ENCODE assay signal across 29 cellular contexts in genomic region chr6:1645466-1646185, GRCh38. TPM values are rescaled to one million over a fixed set of nuclear protein-coding genes. Genes with fewer than 3 reads are reported as not detected.
"Had no signal": no experiment of that assay in that cellular context is flagged by ENCODE, and none has a peak within 500 bp of the region (broad histone marks: within the 10 kb centered on the region; RNA-seq: fewer than 3 reads in every experiment).

No MANE protein-coding gene starts in this region.

- H3K27ac ChIP-seq: coronary artery, esophagus squamous epithelium, foreskin keratinocyte, left lung, parathyroid adenoma, stomach, suprapubic skin, tibial nerve had no signal

- H3K27me3 Mint-ChIP-seq: activated B cell treated with CpG ODN at 0.5 μM for 24 hours; activated CD4-positive, alpha-beta T cell treated with anti-CD3 and anti-CD28 coated beads for 36 hours; activated naive CD8-positive, alpha-beta T cell treated with anti-CD3 and anti-CD28 coated beads, Interleukin-2, amount 10 ng/mL, durations not matched to agents 7 days and 5 days; natural killer cell treated with Interleukin-12 subunit alpha and Interleukin-12 subunit beta and Interleukin-15 and Interleukin-18, amount 100 ng/mL, for 72 hours; stimulated activated memory B cell treated with anti-CD40 and anti-IgM and Interleukin-4, amounts not matched to agents 10 μg/mL and 1 μg/mL and 100 μg/mL, for 72 hours; T-cell had no signal

- FAIRE-seq: small intestine, urothelium cell line had no signal

- ATAC-seq: activated CD4-positive, alpha-beta T cell treated with anti-CD3 and anti-CD28 coated beads for 36 hours; activated T-cell treated with anti-CD3 and anti-CD28 coated beads, Interleukin-2, amount 50 U/mL, for 4 hours; foreskin keratinocyte; left lung; natural killer cell treated with Interleukin-12 subunit alpha and Interleukin-12 subunit beta and Interleukin-15 and Interleukin-18, amount 100 ng/mL, for 72 hours; right cardiac atrium; stimulated activated memory B cell treated with anti-CD40 and anti-IgM and Interleukin-4, amounts not matched to agents 10 μg/mL and 1 μg/mL and 100 μg/mL, for 72 hours; T-cell had no signal

- H3K9me3 ChIP-seq: esophagus squamous epithelium, left lung, stomach, suprapubic skin, tibial nerve had no signal

- DNase-seq: activated B cell treated with CpG ODN at 0.5 μM for 24 hours; activated CD4-positive, alpha-beta T cell treated with anti-CD3 and anti-CD28 coated beads for 36 hours; activated CD4-positive, alpha-beta T cell treated with anti-CD3 and anti-CD28 coated beads, Interleukin-2, amount 50 U/mL, for 4 hours; activated CD8-positive, alpha-beta memory T cell treated with anti-CD3 and anti-CD28 coated beads, Interleukin-2, amount 50 U/mL, for 48 hours; activated naive CD4-positive, alpha-beta T cell; activated naive CD8-positive, alpha-beta T cell treated with anti-CD3 and anti-CD28 coated beads, Interleukin-2, amount 10 ng/mL, durations not matched to agents 7 days and 5 days; activated T-cell treated with anti-CD3 and anti-CD28 coated beads, Interleukin-2, amount 50 U/mL, for 4 hours; amygdala; cerebellar nuclear complex; endodermal cell; esophagus squamous epithelium; foreskin keratinocyte; kidney glomerular epithelial cell; left lung; midbrain; right cardiac atrium; small intestine; stimulated activated CD4-positive, alpha-beta T cell treated with anti-CD3 and anti-CD28 coated beads, Interleukin-2, amount 100 ng/mL, for 24 hours; stomach; T-cell; T-helper 9 cell had no signal

- H3K4me1 ChIP-seq: left lung, tibial nerve had no signal

- H3K36me3 ChIP-seq: esophagus squamous epithelium, left lung, stomach, suprapubic skin, tibial nerve had no signal

- H3K4me3 Mint-ChIP-seq: activated B cell treated with CpG ODN at 0.5 μM for 24 hours; activated CD4-positive, alpha-beta T cell treated with anti-CD3 and anti-CD28 coated beads for 36 hours; activated naive CD8-positive, alpha-beta T cell treated with anti-CD3 and anti-CD28 coated beads, Interleukin-2, amount 10 ng/mL, durations not matched to agents 7 days and 5 days; activated T-cell treated with anti-CD3 and anti-CD28 coated beads, Interleukin-2, amount 50 U/mL, for 4 hours; endodermal cell; natural killer cell treated with Interleukin-12 subunit alpha and Interleukin-12 subunit beta and Interleukin-15 and Interleukin-18, amount 100 ng/mL, for 72 hours; stimulated activated memory B cell treated with anti-CD40 and anti-IgM and Interleukin-4, amounts not matched to agents 10 μg/mL and 1 μg/mL and 100 μg/mL, for 72 hours; T-cell had no signal

- H3K27ac Mint-ChIP-seq: activated B cell treated with CpG ODN at 0.5 μM for 24 hours; activated CD4-positive, alpha-beta T cell treated with anti-CD3 and anti-CD28 coated beads for 36 hours; activated naive CD8-positive, alpha-beta T cell treated with anti-CD3 and anti-CD28 coated beads, Interleukin-2, amount 10 ng/mL, durations not matched to agents 7 days and 5 days; activated T-helper 2 cell treated with anti-CD3 and anti-CD28 coated beads, Interferon-gamma antibody, Interleukin-2, Interleukin-4, amounts not matched to agents 10 μg/mL and 5 μg/mL and 100 μg/mL, durations not matched to agents 14 hours and 24 hours and 36 hours; endodermal cell; natural killer cell treated with Interleukin-12 subunit alpha and Interleukin-12 subunit beta and Interleukin-15 and Interleukin-18, amount 100 ng/mL, for 72 hours; stimulated activated memory B cell treated with anti-CD40 and anti-IgM and Interleukin-4, amounts not matched to agents 10 μg/mL and 1 μg/mL and 100 μg/mL, for 72 hours; T-cell had no signal

- H3K4me3 ChIP-seq: coronary artery, esophagus squamous epithelium, left lung, stomach, suprapubic skin, tibial nerve had no signal

- H3K9me3 Mint-ChIP-seq: activated B cell treated with CpG ODN at 0.5 μM for 24 hours; activated naive CD8-positive, alpha-beta T cell treated with anti-CD3 and anti-CD28 coated beads, Interleukin-2, amount 10 ng/mL, durations not matched to agents 7 days and 5 days; activated T-cell treated with anti-CD3 and anti-CD28 coated beads, Interleukin-2, amount 50 U/mL, for 4 hours; activated T-helper 2 cell treated with anti-CD3 and anti-CD28 coated beads, Interferon-gamma antibody, Interleukin-2, Interleukin-4, amounts not matched to agents 10 μg/mL and 5 μg/mL and 100 μg/mL, durations not matched to agents 14 hours and 24 hours and 36 hours; endodermal cell; natural killer cell treated with Interleukin-12 subunit alpha and Interleukin-12 subunit beta and Interleukin-15 and Interleukin-18, amount 100 ng/mL, for 72 hours; stimulated activated memory B cell treated with anti-CD40 and anti-IgM and Interleukin-4, amounts not matched to agents 10 μg/mL and 1 μg/mL and 100 μg/mL, for 72 hours; T-cell had no signal

- H3K36me3 Mint-ChIP-seq: activated naive CD8-positive, alpha-beta T cell treated with anti-CD3 and anti-CD28 coated beads, Interleukin-2, amount 10 ng/mL, durations not matched to agents 7 days and 5 days; natural killer cell treated with Interleukin-12 subunit alpha and Interleukin-12 subunit beta and Interleukin-15 and Interleukin-18, amount 100 ng/mL, for 72 hours had no signal

- H3K27me3 ChIP-seq: esophagus squamous epithelium, foreskin keratinocyte, left lung, stomach, suprapubic skin, tibial nerve had no signal

- H3K4me1 Mint-ChIP-seq: activated B cell treated with CpG ODN at 0.5 μM for 24 hours; activated CD4-positive, alpha-beta T cell treated with anti-CD3 and anti-CD28 coated beads for 36 hours; activated naive CD8-positive, alpha-beta T cell treated with anti-CD3 and anti-CD28 coated beads, Interleukin-2, amount 10 ng/mL, durations not matched to agents 7 days and 5 days; T-cell had no signal

RNA-seq across cellular contexts. Expression of gene FOXC1, which starts 35.9 kb away (rescaled TPM):
- total RNA-seq: activated naive CD8-positive, alpha-beta T cell treated with anti-CD3 and anti-CD28 coated beads, Interleukin-2, amount 10 ng/mL, durations not matched to agents 7 days and 5 days had no signal
